ENCODE assay signal across 1 cellular context in the genomic region with DNA sequence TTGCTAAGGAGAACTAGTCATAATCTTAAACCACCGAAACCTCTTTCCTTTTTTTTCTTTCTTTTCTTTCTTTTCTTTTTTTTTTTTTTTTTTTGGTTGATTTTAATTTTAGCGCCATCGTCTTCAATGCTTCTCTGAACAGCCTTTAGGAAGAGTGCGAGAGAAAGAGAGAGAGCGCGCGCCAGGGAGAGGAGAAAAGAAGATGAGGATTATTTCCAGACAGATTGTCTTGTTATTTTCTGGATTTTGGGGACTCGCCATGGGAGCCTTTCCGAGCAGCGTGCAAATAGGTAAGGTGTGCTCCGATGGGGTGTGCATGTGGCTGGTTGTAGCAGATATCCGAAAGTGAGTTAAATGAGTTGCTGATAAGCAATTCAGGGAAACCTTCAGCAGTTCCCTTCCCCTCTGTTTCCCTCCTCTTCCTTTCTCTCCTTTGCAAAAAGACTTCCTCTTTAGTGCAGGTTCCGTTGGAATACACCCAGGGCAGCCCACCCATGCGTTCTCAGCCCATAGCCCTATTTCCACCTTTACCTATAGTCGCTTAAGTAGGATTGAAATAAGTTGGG.
TF ChIP-seq lines count a peak whose summit lies in the region.

No MANE protein-coding gene starts in this region.

TF ChIP-seq in WTC11, 78 proteins besides CTCF, POLR2A, EP300 and RAD21 (continued from another document):
- TF ChIP-seq ZNF219 (CRISPR knock-in tag; IDR thresholded peaks at IDR 0.05; ENCODE audit: borderline replicate concordance), result no peak
- TF ChIP-seq JAZF1 (CRISPR knock-in tag; IDR thresholded peaks at IDR 0.05), result no peak
- TF ChIP-seq NR1H2 (CRISPR knock-in tag; IDR thresholded peaks at IDR 0.05), result no peak
- TF ChIP-seq, protein P1, sequence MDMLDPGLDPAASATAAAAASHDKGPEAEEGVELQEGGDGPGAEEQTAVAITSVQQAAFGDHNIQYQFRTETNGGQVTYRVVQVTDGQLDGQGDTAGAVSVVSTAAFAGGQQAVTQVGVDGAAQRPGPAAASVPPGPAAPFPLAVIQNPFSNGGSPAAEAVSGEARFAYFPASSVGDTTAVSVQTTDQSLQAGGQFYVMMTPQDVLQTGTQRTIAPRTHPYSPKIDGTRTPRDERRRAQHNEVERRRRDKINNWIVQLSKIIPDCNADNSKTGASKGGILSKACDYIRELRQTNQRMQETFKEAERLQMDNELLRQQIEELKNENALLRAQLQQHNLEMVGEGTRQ (CRISPR knock-in tag; IDR thresholded peaks at IDR 0.05), result no peak
- no peak for TF ChIP-seq SOX15 (CRISPR knock-in tag; IDR thresholded peaks at IDR 0.05)
- TF ChIP-seq ZNF416 (CRISPR knock-in tag; IDR thresholded peaks at IDR 0.05), result no peak
- TF ChIP-seq, protein P2, sequence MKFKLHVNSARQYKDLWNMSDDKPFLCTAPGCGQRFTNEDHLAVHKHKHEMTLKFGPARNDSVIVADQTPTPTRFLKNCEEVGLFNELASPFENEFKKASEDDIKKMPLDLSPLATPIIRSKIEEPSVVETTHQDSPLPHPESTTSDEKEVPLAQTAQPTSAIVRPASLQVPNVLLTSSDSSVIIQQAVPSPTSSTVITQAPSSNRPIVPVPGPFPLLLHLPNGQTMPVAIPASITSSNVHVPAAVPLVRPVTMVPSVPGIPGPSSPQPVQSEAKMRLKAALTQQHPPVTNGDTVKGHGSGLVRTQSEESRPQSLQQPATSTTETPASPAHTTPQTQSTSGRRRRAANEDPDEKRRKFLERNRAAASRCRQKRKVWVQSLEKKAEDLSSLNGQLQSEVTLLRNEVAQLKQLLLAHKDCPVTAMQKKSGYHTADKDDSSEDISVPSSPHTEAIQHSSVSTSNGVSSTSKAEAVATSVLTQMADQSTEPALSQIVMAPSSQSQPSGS (CRISPR knock-in tag; IDR thresholded peaks at IDR 0.05; ENCODE audit: borderline replicate concordance, low read depth), result no peak
- TF ChIP-seq SMAD4 (CRISPR knock-in tag; IDR thresholded peaks at IDR 0.05), result no peak
- TF ChIP-seq, protein P3, sequence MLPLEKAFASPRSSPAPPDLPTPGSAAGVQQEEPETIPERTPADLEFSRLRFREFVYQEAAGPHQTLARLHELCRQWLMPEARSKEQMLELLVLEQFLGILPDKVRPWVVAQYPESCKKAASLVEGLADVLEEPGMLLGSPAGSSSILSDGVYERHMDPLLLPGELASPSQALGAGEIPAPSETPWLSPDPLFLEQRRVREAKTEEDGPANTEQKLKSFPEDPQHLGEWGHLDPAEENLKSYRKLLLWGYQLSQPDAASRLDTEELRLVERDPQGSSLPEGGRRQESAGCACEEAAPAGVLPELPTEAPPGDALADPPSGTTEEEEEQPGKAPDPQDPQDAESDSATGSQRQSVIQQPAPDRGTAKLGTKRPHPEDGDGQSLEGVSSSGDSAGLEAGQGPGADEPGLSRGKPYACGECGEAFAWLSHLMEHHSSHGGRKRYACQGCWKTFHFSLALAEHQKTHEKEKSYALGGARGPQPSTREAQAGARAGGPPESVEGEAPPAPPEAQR (CRISPR knock-in tag; IDR thresholded peaks at IDR 0.05), result no peak
- TF ChIP-seq NFE2L1 (CRISPR knock-in tag; IDR thresholded peaks at IDR 0.05), result no peak
- TF ChIP-seq, protein P4, sequence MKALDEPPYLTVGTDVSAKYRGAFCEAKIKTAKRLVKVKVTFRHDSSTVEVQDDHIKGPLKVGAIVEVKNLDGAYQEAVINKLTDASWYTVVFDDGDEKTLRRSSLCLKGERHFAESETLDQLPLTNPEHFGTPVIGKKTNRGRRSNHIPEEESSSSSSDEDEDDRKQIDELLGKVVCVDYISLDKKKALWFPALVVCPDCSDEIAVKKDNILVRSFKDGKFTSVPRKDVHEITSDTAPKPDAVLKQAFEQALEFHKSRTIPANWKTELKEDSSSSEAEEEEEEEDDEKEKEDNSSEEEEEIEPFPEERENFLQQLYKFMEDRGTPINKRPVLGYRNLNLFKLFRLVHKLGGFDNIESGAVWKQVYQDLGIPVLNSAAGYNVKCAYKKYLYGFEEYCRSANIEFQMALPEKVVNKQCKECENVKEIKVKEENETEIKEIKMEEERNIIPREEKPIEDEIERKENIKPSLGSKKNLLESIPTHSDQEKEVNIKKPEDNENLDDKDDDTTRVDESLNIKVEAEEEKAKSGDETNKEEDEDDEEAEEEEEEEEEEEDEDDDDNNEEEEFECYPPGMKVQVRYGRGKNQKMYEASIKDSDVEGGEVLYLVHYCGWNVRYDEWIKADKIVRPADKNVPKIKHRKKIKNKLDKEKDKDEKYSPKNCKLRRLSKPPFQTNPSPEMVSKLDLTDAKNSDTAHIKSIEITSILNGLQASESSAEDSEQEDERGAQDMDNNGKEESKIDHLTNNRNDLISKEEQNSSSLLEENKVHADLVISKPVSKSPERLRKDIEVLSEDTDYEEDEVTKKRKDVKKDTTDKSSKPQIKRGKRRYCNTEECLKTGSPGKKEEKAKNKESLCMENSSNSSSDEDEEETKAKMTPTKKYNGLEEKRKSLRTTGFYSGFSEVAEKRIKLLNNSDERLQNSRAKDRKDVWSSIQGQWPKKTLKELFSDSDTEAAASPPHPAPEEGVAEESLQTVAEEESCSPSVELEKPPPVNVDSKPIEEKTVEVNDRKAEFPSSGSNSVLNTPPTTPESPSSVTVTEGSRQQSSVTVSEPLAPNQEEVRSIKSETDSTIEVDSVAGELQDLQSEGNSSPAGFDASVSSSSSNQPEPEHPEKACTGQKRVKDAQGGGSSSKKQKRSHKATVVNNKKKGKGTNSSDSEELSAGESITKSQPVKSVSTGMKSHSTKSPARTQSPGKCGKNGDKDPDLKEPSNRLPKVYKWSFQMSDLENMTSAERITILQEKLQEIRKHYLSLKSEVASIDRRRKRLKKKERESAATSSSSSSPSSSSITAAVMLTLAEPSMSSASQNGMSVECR (CRISPR knock-in tag; IDR thresholded peaks at IDR 0.05; ENCODE audit: borderline replicate concordance), result no peak
- TF ChIP-seq, protein P5, sequence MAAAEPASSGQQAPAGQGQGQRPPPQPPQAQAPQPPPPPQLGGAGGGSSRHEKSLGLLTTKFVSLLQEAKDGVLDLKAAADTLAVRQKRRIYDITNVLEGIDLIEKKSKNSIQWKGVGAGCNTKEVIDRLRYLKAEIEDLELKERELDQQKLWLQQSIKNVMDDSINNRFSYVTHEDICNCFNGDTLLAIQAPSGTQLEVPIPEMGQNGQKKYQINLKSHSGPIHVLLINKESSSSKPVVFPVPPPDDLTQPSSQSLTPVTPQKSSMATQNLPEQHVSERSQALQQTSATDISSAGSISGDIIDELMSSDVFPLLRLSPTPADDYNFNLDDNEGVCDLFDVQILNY (CRISPR knock-in tag; IDR thresholded peaks at IDR 0.05), result no peak
- no peak for TF ChIP-seq GABPB1 (CRISPR knock-in tag; IDR thresholded peaks at IDR 0.05)
- TF ChIP-seq, protein P6, sequence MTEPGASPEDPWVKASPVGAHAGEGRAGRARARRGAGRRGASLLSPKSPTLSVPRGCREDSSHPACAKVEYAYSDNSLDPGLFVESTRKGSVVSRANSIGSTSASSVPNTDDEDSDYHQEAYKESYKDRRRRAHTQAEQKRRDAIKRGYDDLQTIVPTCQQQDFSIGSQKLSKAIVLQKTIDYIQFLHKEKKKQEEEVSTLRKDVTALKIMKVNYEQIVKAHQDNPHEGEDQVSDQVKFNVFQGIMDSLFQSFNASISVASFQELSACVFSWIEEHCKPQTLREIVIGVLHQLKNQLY (CRISPR knock-in tag; IDR thresholded peaks at IDR 0.05), result no peak
